In the genomic region with DNA sequence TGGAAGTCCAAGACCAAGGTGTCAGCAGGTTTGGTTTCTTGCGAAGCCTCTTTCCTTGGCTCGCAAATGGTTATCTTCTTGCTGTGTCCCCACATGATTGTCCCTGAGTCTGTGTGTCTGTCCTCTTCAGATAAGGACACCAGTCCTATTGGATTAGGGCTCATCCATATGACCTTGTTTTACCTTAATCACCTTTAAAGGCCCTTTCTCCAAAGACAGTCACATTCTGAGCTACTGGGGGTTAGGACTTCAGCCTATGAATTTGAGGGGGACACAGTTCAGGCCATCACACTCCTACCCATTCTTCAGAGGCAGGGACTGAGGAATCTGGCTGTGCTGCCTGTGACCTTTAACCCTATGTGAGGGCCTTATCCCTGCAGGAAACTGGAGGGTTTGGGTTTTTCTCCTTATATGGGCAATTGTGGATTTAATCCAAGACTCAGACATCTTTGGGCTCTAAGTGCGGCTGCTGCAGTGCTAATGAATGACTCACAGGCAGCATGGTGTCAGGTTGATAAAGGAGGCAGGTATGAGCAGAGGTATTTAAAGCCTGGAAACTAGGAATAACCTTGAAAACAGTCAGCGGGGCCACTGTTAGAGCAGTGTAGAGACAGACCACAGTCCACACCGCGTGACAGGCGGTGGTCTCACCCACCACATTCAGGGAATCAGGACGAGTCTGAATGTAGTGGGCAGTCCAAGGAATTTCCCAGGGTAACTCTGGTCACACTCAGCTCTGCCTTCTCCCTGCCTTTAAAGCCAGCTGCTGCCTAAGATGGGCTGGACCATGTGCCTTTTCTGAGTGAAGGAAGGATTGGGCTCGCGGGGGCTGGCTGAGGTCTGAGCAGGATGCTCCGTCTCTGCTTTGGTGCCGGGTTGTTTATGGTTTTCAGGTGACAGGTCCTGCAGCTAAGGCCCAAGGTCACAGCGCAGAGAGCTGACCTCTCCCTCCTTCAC, we compare ENCODE assay signal across 1 cellular context.
TF ChIP-seq lines count a peak whose summit lies in the region.

No MANE protein-coding gene starts in this region.

TF ChIP-seq in HepG2, 621 proteins besides CTCF, POLR2A, EP300 and RAD21 (continued from another document):
- TF ChIP-seq ZBTB33 (CRISPR knock-in tag; IDR thresholded peaks at IDR 0.05), result peak; percentile 97
- TF ChIP-seq, protein P1, sequence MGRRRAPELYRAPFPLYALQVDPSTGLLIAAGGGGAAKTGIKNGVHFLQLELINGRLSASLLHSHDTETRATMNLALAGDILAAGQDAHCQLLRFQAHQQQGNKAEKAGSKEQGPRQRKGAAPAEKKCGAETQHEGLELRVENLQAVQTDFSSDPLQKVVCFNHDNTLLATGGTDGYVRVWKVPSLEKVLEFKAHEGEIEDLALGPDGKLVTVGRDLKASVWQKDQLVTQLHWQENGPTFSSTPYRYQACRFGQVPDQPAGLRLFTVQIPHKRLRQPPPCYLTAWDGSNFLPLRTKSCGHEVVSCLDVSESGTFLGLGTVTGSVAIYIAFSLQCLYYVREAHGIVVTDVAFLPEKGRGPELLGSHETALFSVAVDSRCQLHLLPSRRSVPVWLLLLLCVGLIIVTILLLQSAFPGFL (CRISPR knock-in tag; IDR thresholded peaks at IDR 0.05), result no peak
- peak; percentile 86 for TF ChIP-seq ZNF629 (CRISPR knock-in tag; conservative IDR thresholded peaks at IDR 0.05)
- TF ChIP-seq, protein P2, sequence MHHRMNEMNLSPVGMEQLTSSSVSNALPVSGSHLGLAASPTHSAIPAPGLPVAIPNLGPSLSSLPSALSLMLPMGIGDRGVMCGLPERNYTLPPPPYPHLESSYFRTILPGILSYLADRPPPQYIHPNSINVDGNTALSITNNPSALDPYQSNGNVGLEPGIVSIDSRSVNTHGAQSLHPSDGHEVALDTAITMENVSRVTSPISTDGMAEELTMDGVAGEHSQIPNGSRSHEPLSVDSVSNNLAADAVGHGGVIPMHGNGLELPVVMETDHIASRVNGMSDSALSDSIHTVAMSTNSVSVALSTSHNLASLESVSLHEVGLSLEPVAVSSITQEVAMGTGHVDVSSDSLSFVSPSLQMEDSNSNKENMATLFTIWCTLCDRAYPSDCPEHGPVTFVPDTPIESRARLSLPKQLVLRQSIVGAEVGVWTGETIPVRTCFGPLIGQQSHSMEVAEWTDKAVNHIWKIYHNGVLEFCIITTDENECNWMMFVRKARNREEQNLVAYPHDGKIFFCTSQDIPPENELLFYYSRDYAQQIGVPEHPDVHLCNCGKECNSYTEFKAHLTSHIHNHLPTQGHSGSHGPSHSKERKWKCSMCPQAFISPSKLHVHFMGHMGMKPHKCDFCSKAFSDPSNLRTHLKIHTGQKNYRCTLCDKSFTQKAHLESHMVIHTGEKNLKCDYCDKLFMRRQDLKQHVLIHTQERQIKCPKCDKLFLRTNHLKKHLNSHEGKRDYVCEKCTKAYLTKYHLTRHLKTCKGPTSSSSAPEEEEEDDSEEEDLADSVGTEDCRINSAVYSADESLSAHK (CRISPR knock-in tag; IDR thresholded peaks at IDR 0.05; ENCODE audit: borderline replicate concordance), result no peak
- TF ChIP-seq HNF4A (CRISPR knock-in tag; IDR thresholded peaks at IDR 0.05), result peak; percentile 33
- TF ChIP-seq TBX2 (CRISPR knock-in tag; IDR thresholded peaks at IDR 0.05; ENCODE audit: borderline replicate concordance), result peak; percentile 83; the same call in 1 of the 2 replicates
- peak; percentile 91 for TF ChIP-seq SRF (IDR thresholded peaks at IDR 0.05; ENCODE audit: low read depth, low read length)
- no peak for TF ChIP-seq CREB1 (IDR thresholded peaks at IDR 0.05)
- peak; percentile 43; the same call in 1 of the 2 replicates for TF ChIP-seq CREB1 (CRISPR knock-in tag; IDR thresholded peaks at IDR 0.05)
- peak; percentile 55 for TF ChIP-seq ZNF687 (CRISPR knock-in tag; IDR thresholded peaks at IDR 0.05)
